In genomic region chr7:451255-452229, GRCh38 we compare ENCODE assay signal across 12 cellular contexts.
DNase-seq lines count a peak whose midpoint lies in the region; ATAC-seq and TF ChIP-seq lines count a peak whose summit lies in the region.
"Had no signal": no experiment of that assay in that cellular context is flagged by ENCODE, and none has a peak within 500 bp of the region (broad histone marks: within the 10 kb centered on the region; RNA-seq: fewer than 3 reads in every experiment).

No MANE protein-coding gene starts in this region.

- no peaks in the 10 kb centered on the region for H3K9me3 Mint-ChIP-seq in activated T-cell treated with anti-CD3 and anti-CD28 coated beads, Interleukin-2, amount 50 U/mL, for 24 hours
- no peaks in the 10 kb centered on the region for H3K9me3 Mint-ChIP-seq in activated T-cell treated with anti-CD3 and anti-CD28 coated beads, Interleukin-2, amount 50 U/mL, for 4 hours

- H3K4me3 Mint-ChIP-seq in activated T-cell treated with anti-CD3 and anti-CD28 coated beads, Interleukin-2, amount 50 U/mL, for 24 hours: no peak overlapping the region
- no peak overlapping the region for H3K4me3 Mint-ChIP-seq in activated T-cell treated with anti-CD3 and anti-CD28 coated beads, Interleukin-2, amount 50 U/mL, for 4 hours

- H3K27ac Mint-ChIP-seq in activated T-cell treated with anti-CD3 and anti-CD28 coated beads, Interleukin-2, amount 50 U/mL, for 24 hours: peak overlapping the region; percentile 32

- TF ChIP-seq EP300 in esophagus muscularis mucosa (IDR thresholded peaks at IDR 0.05): no peak

- no peaks in the 10 kb centered on the region for H3F3A ChIP-seq in smooth muscle cell (ENCODE audit: low read depth)

- H3K9ac ChIP-seq in iPS-18a (ENCODE audit: low read length) (no peak overlapping the region), smooth muscle cell (ENCODE audit: low read depth) (peak overlapping the region; percentile 68)

- intact Hi-C loops in esophagus muscularis mucosa (cut with DNase I): no loop called here

- peaks cover 17% of the 10 kb centered on the region for H3K27me3 Mint-ChIP-seq in activated T-cell treated with anti-CD3 and anti-CD28 coated beads, Interleukin-2, amount 50 U/mL, for 24 hours
- H3K27me3 Mint-ChIP-seq in activated T-cell treated with anti-CD3 and anti-CD28 coated beads, Interleukin-2, amount 50 U/mL, for 4 hours (ENCODE audit: low read depth): peaks cover 8% of the 10 kb centered on the region

- TF ChIP-seq CTCF in smooth muscle cell (IDR thresholded peaks at IDR 0.05; ENCODE audit: borderline replicate concordance, insufficient read depth, poor library complexity, severe bottlenecking): no peak
- TF ChIP-seq CTCF in esophagus muscularis mucosa (IDR thresholded peaks at IDR 0.05): no peak

- no peak for DNase-seq in activated T-cell treated with anti-CD3 and anti-CD28 coated beads, Interleukin-2, amount 50 U/mL, for 24 hours
- no peak for DNase-seq in activated T-cell treated with anti-CD3 and anti-CD28 coated beads, Interleukin-2, amount 50 U/mL, for 4 hours
- DNase-seq in SJCRH30 (peak in 1 of 2 experiments; percentile 23), smooth muscle cell (lab: John Stamatoyannopoulos, UW; ENCODE audit: unreplicated experiment) (no peak), middle frontal gyrus (ENCODE audit: extremely low spot score, low spot score) (no peak), esophagus muscularis mucosa (ENCODE audit: extremely low spot score) (no peak)
- DNase-seq: ACHN, Kasumi-1, uterus had no signal

- H3K27ac ChIP-seq in SJCRH30 (no peak overlapping the region), iPS-18a (ENCODE audit: low read length) (no peak overlapping the region), smooth muscle cell (ENCODE audit: low read depth) (no peak overlapping the region), esophagus muscularis mucosa (replicated peaks in 1 of 4) (no peak overlapping the region)

- no peaks in the 10 kb centered on the region for H3K36me3 ChIP-seq in SJCRH30
- H3K36me3 ChIP-seq in iPS-18a (ENCODE audit: control insufficient read depth, low read depth, low read length): no peaks in the 10 kb centered on the region
- H3K36me3 ChIP-seq in smooth muscle cell (ENCODE audit: low read depth): no peaks in the 10 kb centered on the region
- H3K36me3 ChIP-seq in esophagus muscularis mucosa: no peaks in the 10 kb centered on the region
- H3K36me3 ChIP-seq: uterus had no signal

- H3K27me3 ChIP-seq in SJCRH30: peaks cover 5% of the 10 kb centered on the region; the same call in 1 of the 2 replicates
- H3K27me3 ChIP-seq in iPS-18a (ENCODE audit: control insufficient read depth, insufficient read depth, low read length): peaks cover 27% of the 10 kb centered on the region
- no peaks in the 10 kb centered on the region for H3K27me3 ChIP-seq in smooth muscle cell (ENCODE audit: low read depth)
- peaks cover 0 to 50% (median 5%) of the 10 kb centered on the region in 4 donors for H3K27me3 ChIP-seq in esophagus muscularis mucosa
- H3K27me3 ChIP-seq: uterus had no signal

- 28% methylated on average over 23 of the region's 24 CpGs for WGBS in smooth muscle cell (ENCODE audit: low lambda C conversion rate)
- 66% methylated on average over 23 of the region's 24 CpGs for WGBS in esophagus muscularis mucosa

- H3K4me3 ChIP-seq in SJCRH30 (peak overlapping the region; percentile 31), iPS-18a (ENCODE audit: low read length) (peak overlapping the region; percentile 42), smooth muscle cell (peak overlapping the region; percentile 25), esophagus muscularis mucosa (no peak overlapping the region)
- H3K4me3 ChIP-seq: mucosa of descending colon, uterus had no signal

- peak overlapping the region; percentile 69 for H2AFZ ChIP-seq in smooth muscle cell (ENCODE audit: low read depth)

- H3K4me1 ChIP-seq in SJCRH30 (peaks cover 28% of the 10 kb centered on the region), iPS-18a (ENCODE audit: control insufficient read depth, low read depth, low read length) (peaks cover 6% of the 10 kb centered on the region), smooth muscle cell (ENCODE audit: low read depth) (peaks cover 23% of the 10 kb centered on the region), esophagus muscularis mucosa (peaks cover 8 to 28% (median 25%) of the 10 kb centered on the region in 4 donors)

- H4K20me1 ChIP-seq in smooth muscle cell (ENCODE audit: low read depth): no peaks in the 10 kb centered on the region

- H3K36me3 Mint-ChIP-seq in activated T-cell treated with anti-CD3 and anti-CD28 coated beads, Interleukin-2, amount 50 U/mL, for 24 hours (ENCODE audit: low read depth): no peaks in the 10 kb centered on the region
- H3K36me3 Mint-ChIP-seq in activated T-cell treated with anti-CD3 and anti-CD28 coated beads, Interleukin-2, amount 50 U/mL, for 4 hours (ENCODE audit: insufficient read depth): no peaks in the 10 kb centered on the region

- H3K9me3 ChIP-seq in SJCRH30 (replicated peaks) (no peaks in the 10 kb centered on the region), iPS-18a (ENCODE audit: control insufficient read depth, low read depth, low read length) (no peaks in the 10 kb centered on the region), smooth muscle cell (replicated peaks; ENCODE audit: low read depth) (no peaks in the 10 kb centered on the region), esophagus muscularis mucosa (no peaks in the 10 kb centered on the region)
- H3K9me3 ChIP-seq: mucosa of descending colon, uterus had no signal

- peaks cover 18% of the 10 kb centered on the region for H3K4me1 Mint-ChIP-seq in activated T-cell treated with anti-CD3 and anti-CD28 coated beads, Interleukin-2, amount 50 U/mL, for 24 hours (ENCODE audit: low read depth)
- peaks cover 12% of the 10 kb centered on the region for H3K4me1 Mint-ChIP-seq in activated T-cell treated with anti-CD3 and anti-CD28 coated beads, Interleukin-2, amount 50 U/mL, for 4 hours (ENCODE audit: low read depth)

- H3K4me2 ChIP-seq in smooth muscle cell: peak overlapping the region; percentile 78

- TF ChIP-seq POLR2A in esophagus muscularis mucosa (IDR thresholded peaks at IDR 0.05; ENCODE audit: low read depth): no peak

- no peaks in the 10 kb centered on the region for H3K79me2 ChIP-seq in smooth muscle cell (ENCODE audit: low read depth)

- ATAC-seq in activated T-cell treated with anti-CD3 and anti-CD28 coated beads, Interleukin-2, amount 50 U/mL, for 4 hours: no peak
- ATAC-seq in GM21447 (IDR thresholded peaks at IDR 0.05; ENCODE audit: unreplicated experiment): no peak

Comparison
In these comparisons a context has a peak if more than half of its experiments do, and no peak if none do; other contexts are left out.
1. H3K4me3 ChIP-seq: peak in SJCRH30 (single experiment), iPS-18a (single experiment) and smooth muscle cell (single experiment); none in esophagus muscularis mucosa (0 of 4).